Comparison of ENCODE assay signal across 1 cellular context in genomic region chr1:79355073-79355472, GRCh38.
TF ChIP-seq lines count a peak whose summit lies in the region.

No MANE protein-coding gene starts in this region.

TF ChIP-seq in SK-N-SH treated with all-trans-retinoic acid at 6 μM for 48 hours, 23 proteins besides CTCF, POLR2A, EP300 and RAD21 (continued from another document):
- no peak for TF ChIP-seq PATZ1 (CRISPR knock-in tag; IDR thresholded peaks at IDR 0.05; ENCODE audit: borderline replicate concordance)
- TF ChIP-seq ZC3H10 (CRISPR knock-in tag; IDR thresholded peaks at IDR 0.05), result no peak
- TF ChIP-seq CSRNP3 (CRISPR knock-in tag; IDR thresholded peaks at IDR 0.05), result no peak
- no peak for TF ChIP-seq OSR1 (CRISPR knock-in tag; IDR thresholded peaks at IDR 0.05)
